25 cellular contexts compared by ENCODE assay signal in genomic region chrX:14357314-14357713, GRCh38.
A peak's percentile ranks its signal among the peaks of the same experiment; 100 is the strongest.
DNase-seq lines count a peak whose midpoint lies in the region; ATAC-seq and TF ChIP-seq lines count a peak whose summit lies in the region.
"Had no signal": no experiment of that assay in that cellular context is flagged by ENCODE, and none has a peak within 500 bp of the region (broad histone marks: within the 10 kb centered on the region; RNA-seq: fewer than 3 reads in every experiment).

No MANE protein-coding gene starts in this region.

- H3F3A ChIP-seq in PC-3 (ENCODE audit: low read length, unreplicated experiment) = no peaks in the 10 kb centered on the region

- DNase-seq in PC-3 (peak; percentile 56), epithelial cell of prostate (ENCODE audit: low read depth, low spot score) (no peak), mucosa of descending colon (no peak), dermis blood vessel endothelial cell (no peak), NCI-H1436 (lab: John Stamatoyannopoulos, UW) (no peak)
- DNase-seq in NK-92 treated with Interleukin-12 subunit alpha and Interleukin-12 subunit beta, amount 100 ng/mL, for 24 hours (lab: John Stamatoyannopoulos, UW) = no peak
- DNase-seq in activated T-helper 2 cell treated with anti-CD3 and anti-CD28 coated beads, Interferon-gamma antibody, Interleukin-2, Interleukin-4, amounts not matched to agents 10 μg/mL and 5 μg/mL and 100 μg/mL, durations not matched to agents 14 hours and 24 hours and 36 hours (ENCODE audit: low spot score) = no peak
- DNase-seq: ACHN; Caco-2; CD4-positive, alpha-beta T cell; DND-41; HCEC 1CT; Kasumi-1; MM.1S; NCI-H1048; NCI-H1417 treated with DMSO at 0.1 percent for 48 hours; NCI-H187 treated with DMSO at 0.1 percent for 48 hours; NCI-H2107; NCI-H446 treated with DMSO at 0.1 percent for 48 hours; NCI-H526 treated with DMSO at 0.1 percent for 48 hours; RPMI8226 had no signal

- no peaks in the 10 kb centered on the region for H3K9me3 ChIP-seq in PC-3 (ENCODE audit: low read length)
- no peaks in the 10 kb centered on the region for H3K9me3 ChIP-seq in mucosa of descending colon
- H3K9me3 ChIP-seq: BLaER1, Caco-2 had no signal

- no peaks in the 10 kb centered on the region for H3K36me3 Mint-ChIP-seq in activated T-helper 2 cell treated with anti-CD3 and anti-CD28 coated beads, Interferon-gamma antibody, Interleukin-2, Interleukin-4, amounts not matched to agents 10 μg/mL and 5 μg/mL and 100 μg/mL, durations not matched to agents 14 hours and 24 hours and 36 hours (ENCODE audit: low read depth)
- H3K36me3 Mint-ChIP-seq: IgD-negative memory B cell had no signal

- H3K4me3 ChIP-seq in PC-3 (ENCODE audit: low read length) (no peak overlapping the region), mucosa of descending colon (no peak overlapping the region)
- H3K4me3 ChIP-seq: BLaER1, GM12878 had no signal

- H3K4me1 ChIP-seq in PC-3 (ENCODE audit: insufficient read depth, low read length) (peaks cover 15% of the 10 kb centered on the region), mucosa of descending colon (ENCODE audit: low read depth) (no peaks in the 10 kb centered on the region)
- H3K4me1 ChIP-seq: BLaER1 had no signal

- POLR2A ChIA-PET in PC-3 (lab: Charles Lee; ENCODE audit: unreplicated experiment) = no interaction called here

- no peaks in the 10 kb centered on the region for H3K27me3 ChIP-seq in PC-3 (ENCODE audit: low read length)

- no peaks in the 10 kb centered on the region for H3K27me3 Mint-ChIP-seq in activated T-helper 2 cell treated with anti-CD3 and anti-CD28 coated beads, Interferon-gamma antibody, Interleukin-2, Interleukin-4, amounts not matched to agents 10 μg/mL and 5 μg/mL and 100 μg/mL, durations not matched to agents 14 hours and 24 hours and 36 hours (ENCODE audit: low read depth)
- H3K27me3 Mint-ChIP-seq: CD4-positive, alpha-beta T cell; IgD-negative memory B cell had no signal

- TF ChIP-seq CTCF in PC-3 (conservative IDR thresholded peaks at IDR 0.05; ENCODE audit: low read depth, low read length) (no peak), mucosa of descending colon (IDR thresholded peaks at IDR 0.05) (no peak)

- H3K9ac ChIP-seq in PC-3 (ENCODE audit: low read length) = no peak overlapping the region
- H3K9ac ChIP-seq: BLaER1 had no signal

- BruUV-seq in PC-3 (replicated peaks; lab: Mats Ljungman, UMichigan) = no TSS peak

- H3K27ac ChIP-seq in PC-3 (ENCODE audit: low read length) = peak overlapping the region; percentile 60
- H3K27ac ChIP-seq in epithelial cell of prostate = peak overlapping the region; percentile 89
- H3K27ac ChIP-seq: BLaER1 had no signal

- no peak overlapping the region for H3K4me3 Mint-ChIP-seq in activated T-helper 2 cell treated with anti-CD3 and anti-CD28 coated beads, Interferon-gamma antibody, Interleukin-2, Interleukin-4, amounts not matched to agents 10 μg/mL and 5 μg/mL and 100 μg/mL, durations not matched to agents 14 hours and 24 hours and 36 hours (ENCODE audit: low read depth)
- H3K4me3 Mint-ChIP-seq: CD4-positive, alpha-beta T cell; IgD-negative memory B cell had no signal

- H3K79me2 ChIP-seq in PC-3 (ENCODE audit: low read length) = no peaks in the 10 kb centered on the region

- H2AFZ ChIP-seq in PC-3 (ENCODE audit: low read length) = no peak overlapping the region

- no peaks in the 10 kb centered on the region for H3K9me3 Mint-ChIP-seq in activated T-helper 2 cell treated with anti-CD3 and anti-CD28 coated beads, Interferon-gamma antibody, Interleukin-2, Interleukin-4, amounts not matched to agents 10 μg/mL and 5 μg/mL and 100 μg/mL, durations not matched to agents 14 hours and 24 hours and 36 hours
- H3K9me3 Mint-ChIP-seq: CD4-positive, alpha-beta T cell had no signal

- H3K4me1 Mint-ChIP-seq in activated T-helper 2 cell treated with anti-CD3 and anti-CD28 coated beads, Interferon-gamma antibody, Interleukin-2, Interleukin-4, amounts not matched to agents 10 μg/mL and 5 μg/mL and 100 μg/mL, durations not matched to agents 14 hours and 24 hours and 36 hours (ENCODE audit: low read depth) = no peaks in the 10 kb centered on the region
- H3K4me1 Mint-ChIP-seq: IgD-negative memory B cell had no signal

- H4K20me1 ChIP-seq in PC-3 (ENCODE audit: low read length) = no peaks in the 10 kb centered on the region
- H4K20me1 ChIP-seq: BLaER1 had no signal

- no peak overlapping the region for H3K27ac Mint-ChIP-seq in activated T-helper 2 cell treated with anti-CD3 and anti-CD28 coated beads, Interferon-gamma antibody, Interleukin-2, Interleukin-4, amounts not matched to agents 10 μg/mL and 5 μg/mL and 100 μg/mL, durations not matched to agents 14 hours and 24 hours and 36 hours
- H3K27ac Mint-ChIP-seq: CD4-positive, alpha-beta T cell; IgD-negative memory B cell had no signal

- H3K36me3 ChIP-seq in PC-3 (ENCODE audit: low read depth, low read length) (no peaks in the 10 kb centered on the region), mucosa of descending colon (ENCODE audit: low read depth) (no peaks in the 10 kb centered on the region)
- H3K36me3 ChIP-seq: BLaER1 had no signal

- H3K4me2 ChIP-seq in PC-3 (ENCODE audit: low read length) = peak overlapping the region; percentile 31; the same call in 1 of the 2 replicates
- H3K4me2 ChIP-seq: BLaER1 had no signal

- no peak for ATAC-seq in PC-3
- ATAC-seq in mucosa of descending colon = peak; percentile 15
- ATAC-seq: GM12878, SK-N-SH treated with all-trans-retinoic acid at 6 μM for 48 hours had no signal

- CTCF ChIA-PET in PC-3 (lab: Charles Lee) = no interaction called here

- intact Hi-C loops in PC-3 (cut with micrococcal nuclease) (no loop called here), mucosa of descending colon (cut with DNase I, micrococcal nuclease) (no loop called here)
- intact Hi-C loops in activated T-helper 2 cell treated with anti-CD3 and anti-CD28 coated beads, Interferon-gamma antibody, Interleukin-2, Interleukin-4, amounts not matched to agents 10 μg/mL and 5 μg/mL and 100 μg/mL, durations not matched to agents 14 hours and 24 hours and 36 hours (cut with micrococcal nuclease) = no loop called here

- no peaks in the 10 kb centered on the region for H3K9me2 ChIP-seq in PC-3 (replicated peaks; ENCODE audit: low read length)
